Comparison of ENCODE assay signal across 8 cellular contexts in the genomic region with DNA sequence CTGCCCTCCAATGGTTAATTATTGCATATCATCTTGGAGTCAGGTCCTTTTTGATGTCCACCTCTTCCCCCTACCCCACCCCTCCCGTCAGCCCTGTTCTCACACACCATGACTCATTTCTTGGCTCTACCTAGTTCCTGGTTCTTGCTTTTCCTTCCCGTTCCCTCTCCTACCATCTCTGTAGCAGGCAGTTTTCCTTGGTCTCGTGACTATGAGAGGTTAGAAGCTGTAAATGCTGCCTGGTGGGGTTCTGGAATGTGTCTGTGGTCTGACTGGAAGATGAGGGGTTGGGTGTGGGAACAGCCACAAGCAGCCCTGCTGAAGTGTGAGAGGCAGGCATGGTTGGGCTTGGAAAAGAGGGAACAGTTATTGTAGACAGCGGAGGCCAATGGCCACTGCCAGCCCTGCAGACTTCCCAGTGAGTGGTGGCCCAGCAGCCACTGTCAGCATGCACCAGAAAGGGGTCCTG. TPM values are rescaled to one million over a fixed set of nuclear protein-coding genes. Genes with fewer than 3 reads are reported as not detected.
DNase-seq lines count a peak whose midpoint lies in the region; ATAC-seq and TF ChIP-seq lines count a peak whose summit lies in the region.

No MANE protein-coding gene starts in this region.

- in situ Hi-C loops in GM13976 (cut with MboI; ENCODE audit: low sequenced_read_pairs, unreplicated experiment) = loop anchor here (10.0 kb wide), 1 partner anchor 437 kb away; no protein-coding TSS in a partner anchor
- in situ Hi-C loops in SK-MEL-5 (cut with HindIII; ENCODE audit: low pct_unique_long_range_greater_than_20kb, low sequenced_read_pairs) = no loop called here

- DNase-seq in GM13976 (ENCODE audit: low spot score) = peak; percentile 46
- peak; percentile 44 for DNase-seq in SK-MEL-5 (ENCODE audit: low read depth, low spot score)
- DNase-seq in omental fat pad (ENCODE audit: low spot score) = no peak
- DNase-seq in GF-D8 (lab: John Stamatoyannopoulos, UW) = no peak

- TF ChIP-seq CTCF in GM13976 (IDR thresholded peaks at IDR 0.05; ENCODE audit: borderline replicate concordance, control extremely low read depth, extremely low read depth, insufficient read depth, missing control alignments) = no peak
- TF ChIP-seq CTCF in omental fat pad (IDR thresholded peaks at IDR 0.05) = no peak

- ATAC-seq in esophagus mucosa (peak; percentile 77), omental fat pad (ENCODE audit: low FRiP score) (peak; percentile 77), GM21381 (IDR thresholded peaks at IDR 0.05; ENCODE audit: unreplicated experiment) (no peak), GM19463 (IDR thresholded peaks at IDR 0.05; ENCODE audit: unreplicated experiment) (no peak), HG03469 (IDR thresholded peaks at IDR 0.05; ENCODE audit: unreplicated experiment) (no peak)

RNA-seq across cellular contexts. Expression of gene SLC22A5, which starts 18.2 kb away (rescaled TPM):
- 2.8 and 5.1 TPM in 2 replicates for total RNA-seq in SK-MEL-5 (2014; rRNA removed; shearing (Covaris generic))
- 7.4 and 12.9 TPM in 2 replicates for polyA plus RNA-seq in SK-MEL-5 (2015; cell fraction: cytosol; rRNA removed)
- polyA plus RNA-seq in SK-MEL-5 (2015; cell fraction: nucleus; rRNA removed) = 15.9 and 18.7 TPM in 2 replicates
- total RNA-seq in esophagus mucosa (2.7 TPM), omental fat pad (10 to 100 TPM in 3 of 4 donors, 1 to 10 TPM in 1; 7.6 to 38.7 (median 28.6) TPM)

Comparison
In these comparisons a context has a peak if more than half of its experiments do, and no peak if none do; other contexts are left out.
1. DNase-seq: peak in GM13976 (single experiment) and SK-MEL-5 (single experiment); none in omental fat pad (single experiment) and GF-D8 (single experiment).
2. ATAC-seq: peak in esophagus mucosa (single experiment) and omental fat pad (single experiment); none in GM21381 (single experiment), GM19463 (single experiment) and HG03469 (single experiment).